ENCODE assay signal across 8 cellular contexts in the genomic region with DNA sequence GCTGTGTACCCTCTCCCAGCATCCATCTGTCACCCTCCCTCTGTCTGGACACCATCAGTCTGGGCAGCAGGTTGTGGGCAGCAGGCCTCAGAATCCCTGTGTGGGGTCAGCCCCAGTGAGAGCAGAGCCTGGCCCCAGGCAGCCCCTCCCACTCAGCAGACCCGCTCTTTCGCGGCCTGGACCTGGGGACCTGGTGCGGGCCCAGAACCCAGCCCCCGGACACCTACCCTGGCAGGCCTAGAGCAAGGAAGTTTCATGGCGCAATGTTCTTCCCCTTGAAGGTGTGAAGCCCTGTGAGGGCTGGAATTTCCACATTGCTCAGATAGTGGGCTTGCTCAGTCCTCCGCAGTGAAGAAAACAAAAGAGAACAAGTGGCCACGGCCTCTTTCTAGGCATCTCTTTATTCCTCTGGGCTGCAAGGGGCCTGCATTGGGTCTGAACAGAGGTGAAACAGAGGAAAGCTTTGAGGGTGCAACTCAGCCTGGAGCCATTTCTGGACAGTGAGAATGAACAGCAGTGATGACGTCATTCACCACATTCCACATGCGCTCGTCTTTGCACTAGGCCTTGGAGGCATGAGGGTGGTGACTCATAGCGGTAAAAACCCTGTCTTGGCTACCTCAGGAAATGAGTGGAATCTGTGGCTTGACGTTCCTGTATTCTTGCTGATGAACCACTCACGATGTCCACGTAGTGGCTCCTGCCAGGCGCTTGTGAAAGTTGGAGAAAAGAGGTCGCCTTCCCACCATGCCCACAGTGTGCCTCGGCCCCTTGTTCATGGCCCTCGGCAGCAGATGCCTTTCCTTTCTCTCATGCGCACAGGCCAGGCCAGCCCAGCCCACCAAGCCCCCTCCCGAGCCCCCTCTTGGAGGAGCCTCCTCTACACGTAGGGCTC.
A peak's percentile ranks its signal among the peaks of the same experiment; 100 is the strongest.
DNase-seq lines count a peak whose midpoint lies in the region; ATAC-seq and TF ChIP-seq lines count a peak whose summit lies in the region.

No MANE protein-coding gene starts in this region.

- peaks cover 2% of the 10 kb centered on the region for H3K4me1 ChIP-seq in neural progenitor cell
- peaks cover 19 to 35% (median 30%) of the 10 kb centered on the region in 4 donors for H3K4me1 ChIP-seq in upper lobe of left lung

- H3K9ac ChIP-seq in neural progenitor cell, result no peak overlapping the region

- peak overlapping the region; percentile 81 for H3K27ac Mint-ChIP-seq in activated CD8-positive, alpha-beta T cell treated with anti-CD3 and anti-CD28 coated beads, Interleukin-2, amount 10 ng/mL, durations not matched to agents 7 days and 5 days
- H3K27ac Mint-ChIP-seq in neural progenitor cell, result peak overlapping the region; percentile 83

- H3K9me3 Mint-ChIP-seq in activated CD8-positive, alpha-beta T cell treated with anti-CD3 and anti-CD28 coated beads, Interleukin-2, amount 10 ng/mL, durations not matched to agents 7 days and 5 days (ENCODE audit: insufficient read depth), result peaks cover 3% of the 10 kb centered on the region
- peaks cover 7% of the 10 kb centered on the region for H3K9me3 Mint-ChIP-seq in neural progenitor cell

- CTCF ChIA-PET in activated CD8-positive, alpha-beta T cell treated with anti-CD3 and anti-CD28 coated beads, Interleukin-2, amount 10 ng/mL, durations not matched to agents 7 days and 5 days (lab: Charles Lee), result interaction anchor here (0.6 to 7.0 kb wide), 32 partner anchors 12 to 258 kb away, joined by 3 to 202 read pairs (median 8); a partner anchor contains a TSS

- no peaks in the 10 kb centered on the region for H3F3A ChIP-seq in neural progenitor cell (ENCODE audit: low read depth)

- 47 to 56% methylated on average over 17 to 22 of the region's 22 CpGs for WGBS in upper lobe of left lung, 2 donors

- no peak overlapping the region for H3K4me3 ChIP-seq in epithelial cell of esophagus (ENCODE audit: low read length)
- H3K4me3 ChIP-seq in neural progenitor cell, result no peak overlapping the region
- no peak overlapping the region for H3K4me3 ChIP-seq in upper lobe of left lung

- TF ChIP-seq CTCF in epithelial cell of esophagus (IDR thresholded peaks at IDR 0.05; ENCODE audit: insufficient read depth, low read depth, low read length, missing control alignments) (no peak), neural progenitor cell (IDR thresholded peaks at IDR 0.05) (no peak), upper lobe of left lung (IDR thresholded peaks at IDR 0.05) (no peak)

- no peaks in the 10 kb centered on the region for H4K20me1 ChIP-seq in neural progenitor cell (ENCODE audit: low read depth)

- H2AFZ ChIP-seq in neural progenitor cell (replicated peaks), result peak overlapping the region; percentile 23

- peak; percentile 55 for ATAC-seq in activated CD8-positive, alpha-beta T cell treated with anti-CD3 and anti-CD28 coated beads, Interleukin-2, amount 10 ng/mL, durations not matched to agents 7 days and 5 days
- peak; percentile 70 to 87 for ATAC-seq in upper lobe of left lung (ENCODE audit: low FRiP score in 2 of 2)
- ATAC-seq in GM21717 (IDR thresholded peaks at IDR 0.05; ENCODE audit: unreplicated experiment), result no peak

- peak; percentile 12 for DNase-seq in COLO668 (lab: John Stamatoyannopoulos, UW; ENCODE audit: unreplicated experiment)
- DNase-seq in MV-4-11 (lab: John Stamatoyannopoulos, UW), result peak; percentile 98
- DNase-seq in activated CD8-positive, alpha-beta T cell treated with anti-CD3 and anti-CD28 coated beads, Interleukin-2, amount 10 ng/mL, durations not matched to agents 7 days and 5 days, result peak; percentile 78
- peak; percentile 99 for DNase-seq in epithelial cell of esophagus (ENCODE audit: low read depth)
- DNase-seq in neural progenitor cell (ENCODE audit: low spot score), result no peak
- DNase-seq in upper lobe of left lung, result peak; percentile 53 to 89
- no peak for DNase-seq in NCI-H82 (lab: John Stamatoyannopoulos, UW)

- H3K27me3 ChIP-seq in neural progenitor cell (peaks cover 27% of the 10 kb centered on the region), upper lobe of left lung (no peaks in the 10 kb centered on the region)

- peaks cover 48% of the 10 kb centered on the region for H3K4me1 Mint-ChIP-seq in activated CD8-positive, alpha-beta T cell treated with anti-CD3 and anti-CD28 coated beads, Interleukin-2, amount 10 ng/mL, durations not matched to agents 7 days and 5 days (ENCODE audit: low read depth)
- peaks cover 16% of the 10 kb centered on the region for H3K4me1 Mint-ChIP-seq in neural progenitor cell

- H3K9me3 ChIP-seq in neural progenitor cell (ENCODE audit: low read depth) (no peaks in the 10 kb centered on the region), upper lobe of left lung (no peaks in the 10 kb centered on the region)

- peak in 2 of 4 donors; percentile 29 to 73 for TF ChIP-seq EP300 in upper lobe of left lung (IDR thresholded peaks at IDR 0.05)

- H3K36me3 ChIP-seq in neural progenitor cell (no peaks in the 10 kb centered on the region), upper lobe of left lung (no peaks in the 10 kb centered on the region)

- no peak overlapping the region for H3K4me2 ChIP-seq in neural progenitor cell

- H3K4me3 Mint-ChIP-seq in activated CD8-positive, alpha-beta T cell treated with anti-CD3 and anti-CD28 coated beads, Interleukin-2, amount 10 ng/mL, durations not matched to agents 7 days and 5 days, result peak overlapping the region; percentile 44
- no peak overlapping the region for H3K4me3 Mint-ChIP-seq in neural progenitor cell

- H3K27ac ChIP-seq in neural progenitor cell, result no peak overlapping the region
- peak overlapping the region; percentile 53 to 86 (median 56) for H3K27ac ChIP-seq in upper lobe of left lung

- POLR2A ChIA-PET in activated CD8-positive, alpha-beta T cell treated with anti-CD3 and anti-CD28 coated beads, Interleukin-2, amount 10 ng/mL, durations not matched to agents 7 days and 5 days (lab: Charles Lee), result no interaction called here

- peak in 1 of 4 donors; percentile 34 for TF ChIP-seq POLR2A in upper lobe of left lung (IDR thresholded peaks at IDR 0.05)

- no peaks in the 10 kb centered on the region for H3K79me2 ChIP-seq in neural progenitor cell (ENCODE audit: low read depth)

- peaks cover 5% of the 10 kb centered on the region for H3K36me3 Mint-ChIP-seq in activated CD8-positive, alpha-beta T cell treated with anti-CD3 and anti-CD28 coated beads, Interleukin-2, amount 10 ng/mL, durations not matched to agents 7 days and 5 days (ENCODE audit: low read depth)
- H3K36me3 Mint-ChIP-seq in neural progenitor cell, result no peaks in the 10 kb centered on the region

- no peaks in the 10 kb centered on the region for H3K27me3 Mint-ChIP-seq in activated CD8-positive, alpha-beta T cell treated with anti-CD3 and anti-CD28 coated beads, Interleukin-2, amount 10 ng/mL, durations not matched to agents 7 days and 5 days (ENCODE audit: low read depth)
- H3K27me3 Mint-ChIP-seq in neural progenitor cell (ENCODE audit: insufficient read depth, low read depth), result peaks cover 6% of the 10 kb centered on the region

Comparison
In these comparisons a context has a peak if more than half of its experiments do, and no peak if none do; other contexts are left out.
1. DNase-seq: peak in COLO668 (single experiment), MV-4-11 (single experiment), activated CD8-positive, alpha-beta T cell treated with anti-CD3 and anti-CD28 coated beads, Interleukin-2, amount 10 ng/mL, durations not matched to agents 7 days and 5 days (single experiment), epithelial cell of esophagus (single experiment) and upper lobe of left lung (2 of 2); none in neural progenitor cell (single experiment) and NCI-H82 (single experiment).